ENCODE assay signal across 1 cellular context in genomic region chr17:72338847-72339790, GRCh38.
A peak's percentile ranks its signal among the peaks of the same experiment; 100 is the strongest.
TF ChIP-seq lines count a peak whose summit lies in the region.

No MANE protein-coding gene starts in this region.

TF ChIP-seq in HepG2, 621 proteins besides CTCF, POLR2A, EP300 and RAD21 (continued from another document and continues in another):
- TF ChIP-seq, protein P1, sequence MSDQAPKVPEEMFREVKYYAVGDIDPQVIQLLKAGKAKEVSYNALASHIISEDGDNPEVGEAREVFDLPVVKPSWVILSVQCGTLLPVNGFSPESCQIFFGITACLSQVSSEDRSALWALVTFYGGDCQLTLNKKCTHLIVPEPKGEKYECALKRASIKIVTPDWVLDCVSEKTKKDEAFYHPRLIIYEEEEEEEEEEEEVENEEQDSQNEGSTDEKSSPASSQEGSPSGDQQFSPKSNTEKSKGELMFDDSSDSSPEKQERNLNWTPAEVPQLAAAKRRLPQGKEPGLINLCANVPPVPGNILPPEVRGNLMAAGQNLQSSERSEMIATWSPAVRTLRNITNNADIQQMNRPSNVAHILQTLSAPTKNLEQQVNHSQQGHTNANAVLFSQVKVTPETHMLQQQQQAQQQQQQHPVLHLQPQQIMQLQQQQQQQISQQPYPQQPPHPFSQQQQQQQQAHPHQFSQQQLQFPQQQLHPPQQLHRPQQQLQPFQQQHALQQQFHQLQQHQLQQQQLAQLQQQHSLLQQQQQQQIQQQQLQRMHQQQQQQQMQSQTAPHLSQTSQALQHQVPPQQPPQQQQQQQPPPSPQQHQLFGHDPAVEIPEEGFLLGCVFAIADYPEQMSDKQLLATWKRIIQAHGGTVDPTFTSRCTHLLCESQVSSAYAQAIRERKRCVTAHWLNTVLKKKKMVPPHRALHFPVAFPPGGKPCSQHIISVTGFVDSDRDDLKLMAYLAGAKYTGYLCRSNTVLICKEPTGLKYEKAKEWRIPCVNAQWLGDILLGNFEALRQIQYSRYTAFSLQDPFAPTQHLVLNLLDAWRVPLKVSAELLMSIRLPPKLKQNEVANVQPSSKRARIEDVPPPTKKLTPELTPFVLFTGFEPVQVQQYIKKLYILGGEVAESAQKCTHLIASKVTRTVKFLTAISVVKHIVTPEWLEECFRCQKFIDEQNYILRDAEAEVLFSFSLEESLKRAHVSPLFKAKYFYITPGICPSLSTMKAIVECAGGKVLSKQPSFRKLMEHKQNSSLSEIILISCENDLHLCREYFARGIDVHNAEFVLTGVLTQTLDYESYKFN (CRISPR knock-in tag; conservative IDR thresholded peaks at IDR 0.05): peak; percentile 84
- TF ChIP-seq REXO4 (CRISPR knock-in tag; IDR thresholded peaks at IDR 0.05; ENCODE audit: borderline replicate concordance) (no peak), ZNF616 (CRISPR knock-in tag; IDR thresholded peaks at IDR 0.05; ENCODE audit: low read depth) (no peak), NFIC (IDR thresholded peaks at IDR 0.05; ENCODE audit: low read length) (peak; percentile 57; the same call in 1 of the 2 replicates), ZNF543 (CRISPR knock-in tag; IDR thresholded peaks at IDR 0.05) (no peak), POLR2AphosphoS5 (IDR thresholded peaks at IDR 0.05; ENCODE audit: low read depth, low read length) (0 out of 2 replicates have a peak, but pooled peaks have one; percentile 24), ZNF17 (CRISPR knock-in tag; IDR thresholded peaks at IDR 0.05) (no peak), ZBTB26 (CRISPR knock-in tag; IDR thresholded peaks at IDR 0.05; ENCODE audit: borderline replicate concordance) (no peak; the same call in 1 of the 2 replicates), PPARG (CRISPR knock-in tag; conservative IDR thresholded peaks at IDR 0.05) (peak; percentile 67; the same call in 1 of the 2 replicates), IRX3 (CRISPR knock-in tag; IDR thresholded peaks at IDR 0.05; ENCODE audit: borderline replicate concordance, low read depth) (no peak), HMGA1 (CRISPR knock-in tag; conservative IDR thresholded peaks at IDR 0.05) (no peak), ZNF451 (CRISPR knock-in tag; IDR thresholded peaks at IDR 0.05) (no peak), NCOA1 (CRISPR knock-in tag; IDR thresholded peaks at IDR 0.05) (no peak), KDM3A (CRISPR knock-in tag; IDR thresholded peaks at IDR 0.05; ENCODE audit: low read depth) (no peak), ZFYVE20 (CRISPR knock-in tag; IDR thresholded peaks at IDR 0.05; ENCODE audit: borderline replicate concordance, low read depth) (no peak), NFKB2 (CRISPR knock-in tag; IDR thresholded peaks at IDR 0.05; ENCODE audit: borderline replicate concordance) (no peak), RERE (CRISPR knock-in tag; IDR thresholded peaks at IDR 0.05; ENCODE audit: low read depth) (peak; percentile 2; the same call in 1 of the 2 replicates), CBX5 (CRISPR knock-in tag; IDR thresholded peaks at IDR 0.05; ENCODE audit: borderline replicate concordance) (peak; percentile 41; the same call in 1 of the 2 replicates), CEBPG (CRISPR knock-in tag; IDR thresholded peaks at IDR 0.05) (peak; percentile 21; the same call in 1 of the 2 replicates), ARHGAP35 (CRISPR knock-in tag; IDR thresholded peaks at IDR 0.05; ENCODE audit: borderline replicate concordance) (no peak), HOXA3 (CRISPR knock-in tag; IDR thresholded peaks at IDR 0.05) (no peak), ISL2 (CRISPR knock-in tag; IDR thresholded peaks at IDR 0.05) (peak; percentile 68; the same call in 1 of the 2 replicates), MAFG (CRISPR knock-in tag; IDR thresholded peaks at IDR 0.05) (no peak), PATZ1 (CRISPR knock-in tag; IDR thresholded peaks at IDR 0.05) (no peak; the same call in 1 of the 2 replicates), RBM39 (IDR thresholded peaks at IDR 0.05; ENCODE audit: low read depth, low read length, poor library complexity, severe bottlenecking) (no peak), ZNF121 (CRISPR knock-in tag; IDR thresholded peaks at IDR 0.05) (no peak), IKZF4 (CRISPR knock-in tag; IDR thresholded peaks at IDR 0.05; ENCODE audit: borderline replicate concordance, low read depth, not compliant biosample characterization) (no peak), ZNF883 (CRISPR knock-in tag; IDR thresholded peaks at IDR 0.05; ENCODE audit: not compliant biosample characterization) (no peak), SP140L (CRISPR knock-in tag; IDR thresholded peaks at IDR 0.05; ENCODE audit: borderline replicate concordance) (no peak), TEAD3 (CRISPR knock-in tag; optimal IDR thresholded peaks at IDR 0.05; ENCODE audit: borderline replicate concordance) (peak; percentile 94), GFI1 (CRISPR knock-in tag; IDR thresholded peaks at IDR 0.05; ENCODE audit: borderline replicate concordance) (peak; percentile 51; the same call in 1 of the 2 replicates), ZNF670 (CRISPR knock-in tag; IDR thresholded peaks at IDR 0.05; ENCODE audit: borderline replicate concordance) (no peak)
- TF ChIP-seq, protein P2, sequence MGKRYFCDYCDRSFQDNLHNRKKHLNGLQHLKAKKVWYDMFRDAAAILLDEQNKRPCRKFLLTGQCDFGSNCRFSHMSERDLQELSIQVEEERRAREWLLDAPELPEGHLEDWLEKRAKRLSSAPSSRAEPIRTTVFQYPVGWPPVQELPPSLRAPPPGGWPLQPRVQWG (CRISPR knock-in tag; IDR thresholded peaks at IDR 0.05; ENCODE audit: borderline replicate concordance, low read depth): no peak
- TF ChIP-seq, protein P3, sequence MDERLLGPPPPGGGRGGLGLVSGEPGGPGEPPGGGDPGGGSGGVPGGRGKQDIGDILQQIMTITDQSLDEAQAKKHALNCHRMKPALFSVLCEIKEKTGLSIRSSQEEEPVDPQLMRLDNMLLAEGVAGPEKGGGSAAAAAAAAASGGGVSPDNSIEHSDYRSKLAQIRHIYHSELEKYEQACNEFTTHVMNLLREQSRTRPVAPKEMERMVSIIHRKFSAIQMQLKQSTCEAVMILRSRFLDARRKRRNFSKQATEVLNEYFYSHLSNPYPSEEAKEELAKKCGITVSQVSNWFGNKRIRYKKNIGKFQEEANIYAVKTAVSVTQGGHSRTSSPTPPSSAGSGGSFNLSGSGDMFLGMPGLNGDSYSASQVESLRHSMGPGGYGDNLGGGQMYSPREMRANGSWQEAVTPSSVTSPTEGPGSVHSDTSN (CRISPR knock-in tag; IDR thresholded peaks at IDR 0.05): no peak
- TF ChIP-seq, protein P4, sequence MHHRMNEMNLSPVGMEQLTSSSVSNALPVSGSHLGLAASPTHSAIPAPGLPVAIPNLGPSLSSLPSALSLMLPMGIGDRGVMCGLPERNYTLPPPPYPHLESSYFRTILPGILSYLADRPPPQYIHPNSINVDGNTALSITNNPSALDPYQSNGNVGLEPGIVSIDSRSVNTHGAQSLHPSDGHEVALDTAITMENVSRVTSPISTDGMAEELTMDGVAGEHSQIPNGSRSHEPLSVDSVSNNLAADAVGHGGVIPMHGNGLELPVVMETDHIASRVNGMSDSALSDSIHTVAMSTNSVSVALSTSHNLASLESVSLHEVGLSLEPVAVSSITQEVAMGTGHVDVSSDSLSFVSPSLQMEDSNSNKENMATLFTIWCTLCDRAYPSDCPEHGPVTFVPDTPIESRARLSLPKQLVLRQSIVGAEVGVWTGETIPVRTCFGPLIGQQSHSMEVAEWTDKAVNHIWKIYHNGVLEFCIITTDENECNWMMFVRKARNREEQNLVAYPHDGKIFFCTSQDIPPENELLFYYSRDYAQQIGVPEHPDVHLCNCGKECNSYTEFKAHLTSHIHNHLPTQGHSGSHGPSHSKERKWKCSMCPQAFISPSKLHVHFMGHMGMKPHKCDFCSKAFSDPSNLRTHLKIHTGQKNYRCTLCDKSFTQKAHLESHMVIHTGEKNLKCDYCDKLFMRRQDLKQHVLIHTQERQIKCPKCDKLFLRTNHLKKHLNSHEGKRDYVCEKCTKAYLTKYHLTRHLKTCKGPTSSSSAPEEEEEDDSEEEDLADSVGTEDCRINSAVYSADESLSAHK (CRISPR knock-in tag; IDR thresholded peaks at IDR 0.05; ENCODE audit: borderline replicate concordance): no peak
- TF ChIP-seq, protein P5, sequence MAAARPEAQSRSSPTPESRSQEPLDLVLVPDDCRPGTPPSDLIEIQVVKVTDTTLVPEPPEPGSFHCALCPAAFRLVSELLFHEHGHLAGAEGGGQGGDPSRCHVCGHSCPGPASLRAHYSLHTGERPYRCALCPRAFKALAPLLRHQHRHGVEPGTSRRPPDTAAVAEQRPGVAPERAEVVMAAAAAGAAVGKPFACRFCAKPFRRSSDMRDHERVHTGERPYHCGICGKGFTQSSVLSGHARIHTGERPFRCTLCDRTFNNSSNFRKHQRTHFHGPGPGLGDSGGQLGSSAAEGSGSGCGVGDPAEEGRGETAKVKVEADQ (CRISPR knock-in tag; IDR thresholded peaks at IDR 0.05; ENCODE audit: borderline replicate concordance): no peak
- TF ChIP-seq, protein P6, sequence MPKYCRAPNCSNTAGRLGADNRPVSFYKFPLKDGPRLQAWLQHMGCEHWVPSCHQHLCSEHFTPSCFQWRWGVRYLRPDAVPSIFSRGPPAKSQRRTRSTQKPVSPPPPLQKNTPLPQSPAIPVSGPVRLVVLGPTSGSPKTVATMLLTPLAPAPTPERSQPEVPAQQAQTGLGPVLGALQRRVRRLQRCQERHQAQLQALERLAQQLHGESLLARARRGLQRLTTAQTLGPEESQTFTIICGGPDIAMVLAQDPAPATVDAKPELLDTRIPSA (CRISPR knock-in tag; IDR thresholded peaks at IDR 0.05; ENCODE audit: borderline replicate concordance): no peak
- TF ChIP-seq, protein P7, sequence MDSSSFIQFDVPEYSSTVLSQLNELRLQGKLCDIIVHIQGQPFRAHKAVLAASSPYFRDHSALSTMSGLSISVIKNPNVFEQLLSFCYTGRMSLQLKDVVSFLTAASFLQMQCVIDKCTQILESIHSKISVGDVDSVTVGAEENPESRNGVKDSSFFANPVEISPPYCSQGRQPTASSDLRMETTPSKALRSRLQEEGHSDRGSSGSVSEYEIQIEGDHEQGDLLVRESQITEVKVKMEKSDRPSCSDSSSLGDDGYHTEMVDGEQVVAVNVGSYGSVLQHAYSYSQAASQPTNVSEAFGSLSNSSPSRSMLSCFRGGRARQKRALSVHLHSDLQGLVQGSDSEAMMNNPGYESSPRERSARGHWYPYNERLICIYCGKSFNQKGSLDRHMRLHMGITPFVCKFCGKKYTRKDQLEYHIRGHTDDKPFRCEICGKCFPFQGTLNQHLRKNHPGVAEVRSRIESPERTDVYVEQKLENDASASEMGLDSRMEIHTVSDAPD (CRISPR knock-in tag; IDR thresholded peaks at IDR 0.05): no peak
- TF ChIP-seq, protein P8, sequence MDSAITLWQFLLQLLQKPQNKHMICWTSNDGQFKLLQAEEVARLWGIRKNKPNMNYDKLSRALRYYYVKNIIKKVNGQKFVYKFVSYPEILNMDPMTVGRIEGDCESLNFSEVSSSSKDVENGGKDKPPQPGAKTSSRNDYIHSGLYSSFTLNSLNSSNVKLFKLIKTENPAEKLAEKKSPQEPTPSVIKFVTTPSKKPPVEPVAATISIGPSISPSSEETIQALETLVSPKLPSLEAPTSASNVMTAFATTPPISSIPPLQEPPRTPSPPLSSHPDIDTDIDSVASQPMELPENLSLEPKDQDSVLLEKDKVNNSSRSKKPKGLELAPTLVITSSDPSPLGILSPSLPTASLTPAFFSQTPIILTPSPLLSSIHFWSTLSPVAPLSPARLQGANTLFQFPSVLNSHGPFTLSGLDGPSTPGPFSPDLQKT (CRISPR knock-in tag; IDR thresholded peaks at IDR 0.05; ENCODE audit: borderline replicate concordance): no peak
